In genomic region chr10:97762816-97763215, GRCh38 we compare ENCODE assay signal across 1 cellular context.
TF ChIP-seq lines count a peak whose summit lies in the region.

No MANE protein-coding gene starts in this region.

TF ChIP-seq in HEK293T, 16 proteins besides CTCF, POLR2A, EP300 and RAD21 (continued from another document):
- TF ChIP-seq PKNOX1 (IDR thresholded peaks at IDR 0.05) (no peak), FOXA1 (IDR thresholded peaks at IDR 0.05) (no peak), FOXM1 (IDR thresholded peaks at IDR 0.05; ENCODE audit: borderline replicate concordance) (no peak), NFRKB (IDR thresholded peaks at IDR 0.05) (no peak), LEF1 (IDR thresholded peaks at IDR 0.05; ENCODE audit: borderline replicate concordance) (no peak), ZNF384 (IDR thresholded peaks at IDR 0.05) (no peak), SUZ12 (IDR thresholded peaks at IDR 0.05) (no peak)
